7 cellular contexts compared by ENCODE assay signal in genomic region chr1:225777583-225778411, GRCh38. TPM values are rescaled to one million over a fixed set of nuclear protein-coding genes. Genes with fewer than 3 reads are reported as not detected.
DNase-seq lines count a peak whose midpoint lies in the region; ATAC-seq, FAIRE-seq and TF ChIP-seq lines count a peak whose summit lies in the region.

TSS of gene SRP9 (plus strand) at chr1:225777826. CDS start at chr1:225777941, 115 bp downstream.

- peak; percentile 92 for TF ChIP-seq POLR2A in GM12878 (IDR thresholded peaks at IDR 0.05; ENCODE audit: low read depth, low read length)

- SMC1A ChIA-PET in GM12878 (lab: Charles Lee; ENCODE audit: uncharacterized antibody, unreplicated experiment), result interaction anchor here (0.5 to 3.5 kb wide), 17 partner anchors 8 to 741 kb away, joined by 3 to 29 read pairs (median 4); partner anchors contain the start of genes PYCR2 and TMEM63A

- TF ChIP-seq CTCF in GM12878 (IDR thresholded peaks at IDR 0.05 in 2 of 3, conservative IDR thresholded peaks at IDR 0.05 in 1 of 3; ENCODE audit: control insufficient read depth in 2 of 3, extremely low read depth in 1 of 3, insufficient read depth in 1 of 3, low read depth in 3 of 3, low read length in 3 of 3), result peak; percentile 92 to 98 (median 93)
- peak; percentile 85 for TF ChIP-seq CTCF in retinal pigment epithelial cell (conservative IDR thresholded peaks at IDR 0.05; ENCODE audit: low read depth, low read length)

- TF ChIP-seq RAD21 in GM12878 (IDR thresholded peaks at IDR 0.05; ENCODE audit: insufficient read depth, low read depth, low read length), result peak; percentile 49

- RAD21 ChIA-PET in GM12878 (lab: Charles Lee; ENCODE audit: unreplicated experiment), result interaction anchor here (0.7 to 5.2 kb wide), 17 partner anchors 9 to 1786 kb away, joined by 3 to 39 read pairs (median 4); partner anchors contain the start of genes EPHX1, LEFTY1 and TMEM63A

- H3K9ac ChIP-seq in GM12878 (ENCODE audit: control insufficient read depth, insufficient read depth, low read length), result peak within 1 kb of the TSS; percentile 95

- peak; percentile 97 for FAIRE-seq in GM12878 (lab: Jason Lieb, UNC)

- peaks cover 47% of the 10 kb centered on the region for H3K79me2 ChIP-seq in GM12878 (ENCODE audit: control insufficient read depth, insufficient read depth, low read length)

- peak; percentile 85 for DNase-seq in NCI-H2029 treated with DMSO at 0.1 percent for 48 hours (lab: John Stamatoyannopoulos, UW)
- peak; percentile 98 for DNase-seq in T1000 (lab: John Stamatoyannopoulos, UW)
- DNase-seq in GM12878 (ENCODE audit: low read depth, low spot score), result peak; percentile 97
- DNase-seq in hypothalamus (lab: John Stamatoyannopoulos, UW), result peak; percentile 83 to 99 (median 96)
- DNase-seq in retinal pigment epithelial cell (ENCODE audit: low read depth), result peak; percentile 95

- H3K27ac ChIP-seq in GM12878 (ENCODE audit: control insufficient read depth, insufficient read depth), result peak within 1 kb of the TSS; percentile 96

- 0 out of 4 replicates have a peak, but pooled peaks cover 0 to 5% of the 10 kb centered on the region in 2 experiments for H3K36me3 ChIP-seq in GM12878 (ENCODE audit: control insufficient read depth in 2 of 2, insufficient read depth in 2 of 2, low read length in 1 of 2)

- no peak; a peak in 1 of 4 replicates for TF ChIP-seq EP300 in GM12878 (IDR thresholded peaks at IDR 0.05; ENCODE audit: borderline replicate concordance in 1 of 2, control insufficient read depth in 1 of 2, low read depth in 2 of 2, low read length in 2 of 2)

- H4K20me1 ChIP-seq in GM12878 (ENCODE audit: control insufficient read depth, insufficient read depth), result no peaks in the 10 kb centered on the region; the same call in 1 of the 2 replicates

- H3K4me3 ChIP-seq in GM12878, result peak within 1 kb of the TSS; percentile 87
- peak within 1 kb of the TSS; percentile 94 for H3K4me3 ChIP-seq in retinal pigment epithelial cell (ENCODE audit: low read length)

- H3K4me2 ChIP-seq in GM12878 (ENCODE audit: control insufficient read depth, insufficient read depth), result peak within 1 kb of the TSS; percentile 73

- H3K9me3 ChIP-seq in GM12878 (replicated peaks; ENCODE audit: control insufficient read depth, insufficient read depth, low read length), result no peaks in the 10 kb centered on the region; the same call in 2 of the 3 replicates

- in situ Hi-C loops in GM12878 (cut with MboI), result loop anchor here (5.0 to 10.0 kb wide), 2 partner anchors 135 to 303 kb away; no protein-coding TSS in a partner anchor

- TSS peak; percentile 95 for BruUV-seq in GM12878 (replicated peaks; lab: Mats Ljungman, UMichigan)

- H3K4me1 ChIP-seq in GM12878 (ENCODE audit: control insufficient read depth, insufficient read depth, low read length), result no peaks in the 10 kb centered on the region

- POLR2A ChIA-PET in GM12878 (lab: Charles Lee), result interaction anchor here (0.6 to 3.8 kb wide), 9 partner anchors 14 to 310 kb away, joined by 3 to 30 read pairs (median 5); partner anchors contain the start of gene TMEM63A

- peak; percentile 94 for ATAC-seq in GM18508 (IDR thresholded peaks at IDR 0.05; ENCODE audit: insufficient read depth, unreplicated experiment)
- peak; percentile 98 for ATAC-seq in HG03025 (IDR thresholded peaks at IDR 0.05; ENCODE audit: low FRiP score, unreplicated experiment)
- ATAC-seq in GM12878, result peak; percentile 99

- CTCF ChIA-PET in GM12878 (lab: Yijun Ruan, JAX), result interaction anchor here (0.6 to 6.2 kb wide), 49 partner anchors 8 to 613 kb away, joined by 3 to 57 read pairs (median 4); partner anchors contain the start of genes EPHX1, PYCR2, SDE2 and TMEM63A

- intact Hi-C loops in GM12878 (cut with micrococcal nuclease; ENCODE audit: unreplicated experiment), result loop anchor here (1.0 to 10.0 kb wide), 3 partner anchors 71 to 337 kb away; partner anchors contain the start of gene PYCR2

- WGBS in GM12878 (ENCODE audit: insufficient coverage, insufficient replicate concordance, low lambda C conversion rate, missing lambda C conversion rate), result under 1% methylated on average over 46 of the region's 48 CpGs

- peak within 1 kb of the TSS; percentile 97 for H2AFZ ChIP-seq in GM12878 (ENCODE audit: control insufficient read depth, low read depth, low read length)

- H3K27me3 ChIP-seq in GM12878 (replicated peaks in 1 of 2; ENCODE audit: control insufficient read depth in 2 of 2, insufficient read depth in 2 of 2, low read length in 1 of 2), result no peaks in the 10 kb centered on the region

TF ChIP-seq in GM12878, 131 proteins besides CTCF, POLR2A, EP300 and RAD21 (continues in another document):
- TF ChIP-seq SIX5 (IDR thresholded peaks at IDR 0.05; ENCODE audit: low read depth, low read length, severe bottlenecking) (peak; percentile 22), NFXL1 (IDR thresholded peaks at IDR 0.05; ENCODE audit: borderline replicate concordance) (no peak), HDAC6 (IDR thresholded peaks at IDR 0.05; ENCODE audit: unreplicated experiment) (no peak), ASH2L (IDR thresholded peaks at IDR 0.05; ENCODE audit: borderline replicate concordance, low read depth) (no peak), BHLHE40 (IDR thresholded peaks at IDR 0.05; ENCODE audit: borderline replicate concordance in 1 of 2, low read depth in 2 of 2, low read length in 1 of 2) (peak; percentile 68 to 86; a peak in 3 of 4 replicates), SPI1 (IDR thresholded peaks at IDR 0.05; ENCODE audit: borderline replicate concordance, insufficient read depth, low read depth, low read length) (no peak), E4F1 (IDR thresholded peaks at IDR 0.05; ENCODE audit: borderline replicate concordance, partially characterized antibody) (peak; percentile 39), RELA (IDR thresholded peaks at IDR 0.05; ENCODE audit: borderline replicate concordance, partially characterized antibody) (no peak), USF2 (IDR thresholded peaks at IDR 0.05; ENCODE audit: borderline replicate concordance, low read depth, low read length) (no peak; the same call in 1 of the 2 replicates), MYC (IDR thresholded peaks at IDR 0.05; ENCODE audit: insufficient read depth, insufficient read length, insufficient replicate concordance, low read length, severe bottlenecking) (no peak), ZNF207 (IDR thresholded peaks at IDR 0.05; ENCODE audit: borderline replicate concordance) (peak; percentile 69; the same call in 1 of the 2 replicates), PML (IDR thresholded peaks at IDR 0.05; ENCODE audit: low read length) (peak; percentile 72; the same call in 1 of the 2 replicates)

RNA-seq across cellular contexts. Expression of gene SRP9, which starts in this region (rescaled TPM):
- total RNA-seq in GM12878 (2013; cell fraction: nucleolus; rRNA removed), result 92.8 and 142 TPM in 2 replicates
- total RNA-seq in GM12878 (2014; rRNA removed) (250 and 316 TPM in 2 replicates), GM12878 (2014; rRNA removed; fragmentation: Illumina TruSeq; extraction: Trizol) (367 and 372 TPM in 2 replicates), GM12878 (2021) (248 and 256 TPM in 2 replicates)
- 137 TPM for polyA plus RNA-seq in GM12878 (2011; ENCODE audit: low read depth)
- polyA plus RNA-seq in GM12878 (2011; rRNA removed) (639 and 968 TPM in 2 replicates), GM12878 (2014; fragmentation: Illumina TruSeq; extraction: Trizol) (389 and 483 TPM in 2 replicates), GM12878 (2014; fragmentation: Nextera tagmentation; extraction: Ambion mirVana) (1,000 to 10,000 TPM in 1 of 2 experiments, 100 to 1,000 TPM in 1; 912 to 1,200 TPM), GM12878 (2014; rRNA removed) (221 and 283 TPM in 2 replicates), GM12878 (2016; fragmentation: Nextera tagmentation; extraction: Ambion mirVana) (100 to 1,000 TPM; 643 to 700 TPM)
- polyA plus RNA-seq in GM12878 (2011; cell fraction: cytosol; rRNA removed), result 187 and 288 TPM in 2 replicates
- polyA plus RNA-seq in GM12878 (2011; cell fraction: nucleus; rRNA removed), result 151 and 163 TPM in 2 replicates
- 184 and 213 TPM in 2 replicates for polyA plus RNA-seq in GM12878 (2012)
- polyA minus RNA-seq in GM12878 (2011; rRNA and poly(A)+ RNA removed), result 97.0 and 162 TPM in 2 replicates
- polyA minus RNA-seq in GM12878 (2011; cell fraction: cytosol; rRNA and poly(A)+ RNA removed), result 58.9 and 81.8 TPM in 2 replicates
- polyA minus RNA-seq in GM12878 (2011; cell fraction: nucleus; rRNA and poly(A)+ RNA removed), result 20.8 and 23.2 TPM in 2 replicates

Comparison
In these comparisons a context has a peak if more than half of its experiments do, and no peak if none do; other contexts are left out.
1. Peak in every context shown above with its lines: DNase-seq, ATAC-seq, H3K4me3 ChIP-seq and H3K27ac ChIP-seq.